36 cellular contexts compared by ENCODE assay signal in genomic region chr6:165401092-165401491, GRCh38.
"Had no signal": no experiment of that assay in that cellular context is flagged by ENCODE, and none has a peak within 500 bp of the region (broad histone marks: within the 10 kb centered on the region; RNA-seq: fewer than 3 reads in every experiment).

No MANE protein-coding gene starts in this region.

- H3K36me3 ChIP-seq: MG63 had no signal

- H3K9me3 ChIP-seq: MG63 had no signal

- DNase-seq: Karpas-422, Kasumi-1, MG63, MM.1S, MV-4-11, NCI-H1048, NCI-H1092, NCI-H1092 treated with DMSO at 0.1 percent for 48 hours, NCI-H1105, NCI-H1105 treated with DMSO at 0.1 percent for 48 hours, NCI-H1417, NCI-H1417 treated with DMSO at 0.1 percent for 48 hours, NCI-H1436, NCI-H1436 treated with DMSO at 0.1 percent for 48 hours, NCI-H146, NCI-H1694, NCI-H1694 treated with DMSO at 0.1 percent for 48 hours, NCI-H187, NCI-H187 treated with DMSO at 0.1 percent for 48 hours, NCI-H1930, NCI-H2029, NCI-H2029 treated with DMSO at 0.1 percent for 48 hours, NCI-H2081 treated with DMSO at 0.1 percent for 48 hours, NCI-H2107, NCI-H2171, NCI-H2171 treated with DMSO at 0.1 percent for 48 hours, NCI-H2227 treated with DMSO at 0.1 percent for 48 hours, NCI-H226, NCI-H345, NCI-H446, NCI-H446 treated with DMSO at 0.1 percent for 48 hours, NCI-H510A, NCI-H510A treated with DMSO at 0.1 percent for 48 hours, NCI-H524, NCI-H524 treated with DMSO at 0.1 percent for 48 hours, NCI-H526 had no signal

- H3K27me3 ChIP-seq: MG63 had no signal

- H3K4me3 ChIP-seq: MG63 had no signal
